8 cellular contexts compared by ENCODE assay signal in genomic region chr6:3231213-3232016, GRCh38. TPM values are rescaled to one million over a fixed set of nuclear protein-coding genes. Genes with fewer than 3 reads are reported as not detected.
DNase-seq lines count a peak whose midpoint lies in the region; ATAC-seq lines count a peak whose summit lies in the region.

No MANE protein-coding gene starts in this region.

- H3K9ac ChIP-seq in neuronal stem cell (ENCODE audit: low read depth, low read length, poor library complexity), result peak overlapping the region; percentile 92

- H2AFZ ChIP-seq in neuronal stem cell (ENCODE audit: low read length), result peak overlapping the region; percentile 81

- ATAC-seq in GM18868 (IDR thresholded peaks at IDR 0.05; ENCODE audit: unreplicated experiment) (no peak), HG03571 (IDR thresholded peaks at IDR 0.05; ENCODE audit: unreplicated experiment) (no peak)

- peak overlapping the region; percentile 95 for H3K27ac ChIP-seq in neuronal stem cell (replicated peaks; ENCODE audit: low read length)

- in situ Hi-C loops in Caki2 (cut with HindIII; ENCODE audit: low pct_unique_long_range_greater_than_20kb, low sequenced_read_pairs), result no loop called here

- peak overlapping the region; percentile 61 for H2BK15ac ChIP-seq in neuronal stem cell (ENCODE audit: low read length)

- peak overlapping the region; percentile 1 for H3K4ac ChIP-seq in neuronal stem cell (ENCODE audit: low read length)

- H3K79me1 ChIP-seq in neuronal stem cell (ENCODE audit: low read depth, low read length), result peaks cover 9% of the 10 kb centered on the region

- peak overlapping the region; percentile 36 for H2BK120ac ChIP-seq in neuronal stem cell (ENCODE audit: low read depth, low read length)

- H2AK5ac ChIP-seq in neuronal stem cell (ENCODE audit: low read depth, low read length), result peak overlapping the region; percentile 61

- peak overlapping the region; percentile 93 for H3K4me2 ChIP-seq in neuronal stem cell (ENCODE audit: insufficient read depth, low read length, poor library complexity, severe bottlenecking)

- H3K36me3 ChIP-seq in neuronal stem cell (replicated peaks in 1 of 2; ENCODE audit: control insufficient read depth in 2 of 2, insufficient read depth in 2 of 2, low read length in 2 of 2), result peaks cover 0 to 9% of the 10 kb centered on the region in 2 donors

- H4K91ac ChIP-seq in neuronal stem cell (ENCODE audit: low read depth, low read length, poor library complexity), result no peak overlapping the region

- intact Hi-C loops in activated T-helper 1 cell treated with anti-CD3 and anti-CD28 coated beads, Interleukin-12 subunit alpha, Interleukin-12 subunit beta, Interleukin-2, Interleukin-4 antibody, amounts not matched to agents 30 ng/mL and 10 ng/mL and 1 ng/mL, durations not matched to agents 14 hours and 24 hours and 36 hours (cut with micrococcal nuclease), result loop anchor here (2.0 kb wide), 1 partner anchor 227 kb away; no protein-coding TSS in a partner anchor
- intact Hi-C loops in head of caudate nucleus (cut with DNase I), result no loop called here

- H3K27me3 ChIP-seq in neuronal stem cell (ENCODE audit: control insufficient read depth in 3 of 3, insufficient read depth in 3 of 3, low read depth in 1 of 3, low read length in 3 of 3), result no peaks in the 10 kb centered on the region

- H3K9me3 Mint-ChIP-seq in activated T-helper 1 cell treated with anti-CD3 and anti-CD28 coated beads, Interleukin-12 subunit alpha, Interleukin-12 subunit beta, Interleukin-2, Interleukin-4 antibody, amounts not matched to agents 30 ng/mL and 10 ng/mL and 1 ng/mL, durations not matched to agents 14 hours and 24 hours and 36 hours, result no peaks in the 10 kb centered on the region

- peak overlapping the region; percentile 98 for H2BK5ac ChIP-seq in neuronal stem cell (ENCODE audit: low read length)

- H3K4me1 ChIP-seq in neuronal stem cell (ENCODE audit: control insufficient read depth in 2 of 2, insufficient read depth in 1 of 2, low read depth in 1 of 2, low read length in 2 of 2), result peaks cover 4 to 5% of the 10 kb centered on the region in 2 donors

- peaks cover 76% of the 10 kb centered on the region for H3K27me3 Mint-ChIP-seq in activated T-helper 1 cell treated with anti-CD3 and anti-CD28 coated beads, Interleukin-12 subunit alpha, Interleukin-12 subunit beta, Interleukin-2, Interleukin-4 antibody, amounts not matched to agents 30 ng/mL and 10 ng/mL and 1 ng/mL, durations not matched to agents 14 hours and 24 hours and 36 hours (ENCODE audit: insufficient read depth)

- H4K8ac ChIP-seq in neuronal stem cell (ENCODE audit: low read depth, low read length), result no peak overlapping the region

- H3K36me3 Mint-ChIP-seq in activated T-helper 1 cell treated with anti-CD3 and anti-CD28 coated beads, Interleukin-12 subunit alpha, Interleukin-12 subunit beta, Interleukin-2, Interleukin-4 antibody, amounts not matched to agents 30 ng/mL and 10 ng/mL and 1 ng/mL, durations not matched to agents 14 hours and 24 hours and 36 hours (ENCODE audit: low read depth), result no peaks in the 10 kb centered on the region

- H3K23ac ChIP-seq in neuronal stem cell (ENCODE audit: low read depth, low read length, poor library complexity), result peak overlapping the region; percentile 15

- peak overlapping the region; percentile 3 for H3K27ac Mint-ChIP-seq in activated T-helper 1 cell treated with anti-CD3 and anti-CD28 coated beads, Interleukin-12 subunit alpha, Interleukin-12 subunit beta, Interleukin-2, Interleukin-4 antibody, amounts not matched to agents 30 ng/mL and 10 ng/mL and 1 ng/mL, durations not matched to agents 14 hours and 24 hours and 36 hours

- peak overlapping the region; percentile 96 for H3K18ac ChIP-seq in neuronal stem cell (ENCODE audit: low read length)

- H3K4me1 Mint-ChIP-seq in activated T-helper 1 cell treated with anti-CD3 and anti-CD28 coated beads, Interleukin-12 subunit alpha, Interleukin-12 subunit beta, Interleukin-2, Interleukin-4 antibody, amounts not matched to agents 30 ng/mL and 10 ng/mL and 1 ng/mL, durations not matched to agents 14 hours and 24 hours and 36 hours (ENCODE audit: low read depth), result peaks cover 42% of the 10 kb centered on the region

- H3K14ac ChIP-seq in neuronal stem cell (ENCODE audit: low read length), result peak overlapping the region; percentile 28

- peak; percentile 86 for DNase-seq in Caki2 (ENCODE audit: low read depth)
- DNase-seq in NCI-H1436 treated with DMSO at 0.1 percent for 48 hours (lab: John Stamatoyannopoulos, UW), result peak; percentile 79
- no peak for DNase-seq in activated T-helper 1 cell treated with anti-CD3 and anti-CD28 coated beads, Interleukin-12 subunit alpha, Interleukin-12 subunit beta, Interleukin-2, Interleukin-4 antibody, amounts not matched to agents 30 ng/mL and 10 ng/mL and 1 ng/mL, durations not matched to agents 14 hours and 24 hours and 36 hours (ENCODE audit: low spot score)
- DNase-seq in head of caudate nucleus, result peak; percentile 68 to 95 (median 85)
- DNase-seq in neuronal stem cell (ENCODE audit: low spot score), result peak; percentile 83
- DNase-seq in NAMALWA (ENCODE audit: low spot score), result no peak

- no peak overlapping the region for H2BK12ac ChIP-seq in neuronal stem cell (ENCODE audit: low read length)

- WGBS in neuronal stem cell (ENCODE audit: extremely low coverage in 2 of 2, insufficient read length in 2 of 2, insufficient replicate concordance in 1 of 2), 2 donors, result no CpG with 5 or more reads among the region's 50 CpGs

- H3K9me3 ChIP-seq in neuronal stem cell (replicated peaks in 1 of 2; ENCODE audit: control insufficient read depth in 2 of 2, insufficient read depth in 1 of 2, low read depth in 1 of 2, low read length in 2 of 2), result no peaks in the 10 kb centered on the region

- peak overlapping the region; percentile 85 to 95 for H3K4me3 ChIP-seq in neuronal stem cell (ENCODE audit: low read length in 2 of 2)

- no peak overlapping the region for H3K4me3 Mint-ChIP-seq in activated T-helper 1 cell treated with anti-CD3 and anti-CD28 coated beads, Interleukin-12 subunit alpha, Interleukin-12 subunit beta, Interleukin-2, Interleukin-4 antibody, amounts not matched to agents 30 ng/mL and 10 ng/mL and 1 ng/mL, durations not matched to agents 14 hours and 24 hours and 36 hours

RNA-seq across cellular contexts. Expression of gene TUBB2B, which starts 4.0 kb away (rescaled TPM):
- total RNA-seq in Caki2 (2014; rRNA removed; shearing (Covaris generic); ENCODE audit: low replicate concordance), result 3.0 and 5.3 TPM in 2 replicates
- 0.20 and 0.57 TPM in 2 replicates for total RNA-seq in activated T-helper 1 cell treated with anti-CD3 and anti-CD28 coated beads, Interleukin-12 subunit alpha, Interleukin-12 subunit beta, Interleukin-2, Interleukin-4 antibody, amounts not matched to agents 30 ng/mL and 10 ng/mL and 1 ng/mL, durations not matched to agents 14 hours and 24 hours and 36 hours
- 370 TPM for polyA plus RNA-seq in neuronal stem cell (2013, experiment 1 of 2)
- polyA plus RNA-seq in neuronal stem cell (2013, experiment 2 of 2), result 372 TPM

RNA-seq across cellular contexts. Expression of gene PSMG4, which starts 27.3 kb away (rescaled TPM):
- total RNA-seq in Caki2 (2014; rRNA removed; shearing (Covaris generic); ENCODE audit: low replicate concordance), result 53.9 and 74.5 TPM in 2 replicates
- 32.1 and 35.4 TPM in 2 replicates for total RNA-seq in activated T-helper 1 cell treated with anti-CD3 and anti-CD28 coated beads, Interleukin-12 subunit alpha, Interleukin-12 subunit beta, Interleukin-2, Interleukin-4 antibody, amounts not matched to agents 30 ng/mL and 10 ng/mL and 1 ng/mL, durations not matched to agents 14 hours and 24 hours and 36 hours
- polyA plus RNA-seq in neuronal stem cell (2013, experiment 1 of 2), result 24.7 TPM
- polyA plus RNA-seq in neuronal stem cell (2013, experiment 2 of 2), result 24.4 TPM

Comparison
In these comparisons a context has a peak if more than half of its experiments do, and no peak if none do; other contexts are left out.
1. DNase-seq: peak in Caki2 (single experiment), NCI-H1436 treated with DMSO at 0.1 percent for 48 hours (single experiment), head of caudate nucleus (42 of 42) and neuronal stem cell (single experiment); none in activated T-helper 1 cell treated with anti-CD3 and anti-CD28 coated beads, Interleukin-12 subunit alpha, Interleukin-12 subunit beta, Interleukin-2, Interleukin-4 antibody, amounts not matched to agents 30 ng/mL and 10 ng/mL and 1 ng/mL, durations not matched to agents 14 hours and 24 hours and 36 hours (single experiment) and NAMALWA (single experiment).